Comparison of ENCODE assay signal across 1 cellular context in genomic region chr6:149316740-149317655, GRCh38.
TF ChIP-seq lines count a peak whose summit lies in the region.

No MANE protein-coding gene starts in this region.

TF ChIP-seq in HEK293, 187 proteins besides CTCF, POLR2A, EP300 and RAD21 (continued from another document and continues in another):
- TF ChIP-seq, protein P1, sequence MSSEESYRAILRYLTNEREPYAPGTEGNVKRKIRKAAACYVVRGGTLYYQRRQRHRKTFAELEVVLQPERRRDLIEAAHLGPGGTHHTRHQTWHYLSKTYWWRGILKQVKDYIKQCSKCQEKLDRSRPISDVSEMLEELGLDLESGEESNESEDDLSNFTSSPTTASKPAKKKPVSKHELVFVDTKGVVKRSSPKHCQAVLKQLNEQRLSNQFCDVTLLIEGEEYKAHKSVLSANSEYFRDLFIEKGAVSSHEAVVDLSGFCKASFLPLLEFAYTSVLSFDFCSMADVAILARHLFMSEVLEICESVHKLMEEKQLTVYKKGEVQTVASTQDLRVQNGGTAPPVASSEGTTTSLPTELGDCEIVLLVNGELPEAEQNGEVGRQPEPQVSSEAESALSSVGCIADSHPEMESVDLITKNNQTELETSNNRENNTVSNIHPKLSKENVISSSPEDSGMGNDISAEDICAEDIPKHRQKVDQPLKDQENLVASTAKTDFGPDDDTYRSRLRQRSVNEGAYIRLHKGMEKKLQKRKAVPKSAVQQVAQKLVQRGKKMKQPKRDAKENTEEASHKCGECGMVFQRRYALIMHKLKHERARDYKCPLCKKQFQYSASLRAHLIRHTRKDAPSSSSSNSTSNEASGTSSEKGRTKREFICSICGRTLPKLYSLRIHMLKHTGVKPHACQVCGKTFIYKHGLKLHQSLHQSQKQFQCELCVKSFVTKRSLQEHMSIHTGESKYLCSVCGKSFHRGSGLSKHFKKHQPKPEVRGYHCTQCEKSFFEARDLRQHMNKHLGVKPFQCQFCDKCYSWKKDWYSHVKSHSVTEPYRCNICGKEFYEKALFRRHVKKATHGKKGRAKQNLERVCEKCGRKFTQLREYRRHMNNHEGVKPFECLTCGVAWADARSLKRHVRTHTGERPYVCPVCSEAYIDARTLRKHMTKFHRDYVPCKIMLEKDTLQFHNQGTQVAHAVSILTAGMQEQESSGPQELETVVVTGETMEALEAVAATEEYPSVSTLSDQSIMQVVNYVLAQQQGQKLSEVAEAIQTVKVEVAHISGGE (tag by site-specific recombination; conservative IDR thresholded peaks at IDR 0.05; ENCODE audit: low read depth), result peak; percentile 57; the same call in 1 of the 2 replicates
- TF ChIP-seq ZNF544 (tag by site-specific recombination; IDR thresholded peaks at IDR 0.05) (no peak), ZNF211 (tag by site-specific recombination; IDR thresholded peaks at IDR 0.05; ENCODE audit: low read depth) (no peak), MYNN (tag by site-specific recombination; IDR thresholded peaks at IDR 0.05; ENCODE audit: borderline replicate concordance) (peak; percentile 46; the same call in 1 of the 2 replicates), ZNF26 (tag by site-specific recombination; IDR thresholded peaks at IDR 0.05) (no peak), GLIS1 (tag by site-specific recombination; IDR thresholded peaks at IDR 0.05) (peak; percentile 72), INSM2 (tag by site-specific recombination; IDR thresholded peaks at IDR 0.05) (no peak), GFI1B (tag by site-specific recombination; IDR thresholded peaks at IDR 0.05) (no peak), GLI4 (tag by site-specific recombination; IDR thresholded peaks at IDR 0.05) (0 out of 2 replicates have a peak, but pooled peaks have one; percentile 34), ZNF571 (tag by site-specific recombination; IDR thresholded peaks at IDR 0.05) (no peak), ZNF2 (tag by site-specific recombination; IDR thresholded peaks at IDR 0.05) (peak; percentile 83), GLI2 (tag by site-specific recombination; IDR thresholded peaks at IDR 0.05; ENCODE audit: borderline replicate concordance, low read depth) (no peak), ZNF664 (tag by site-specific recombination; IDR thresholded peaks at IDR 0.05) (no peak), HIC1 (tag by site-specific recombination; IDR thresholded peaks at IDR 0.05) (no peak), KLF8 (tag by site-specific recombination; IDR thresholded peaks at IDR 0.05) (peak; percentile 75; the same call in 1 of the 2 replicates), ZNF48 (tag by site-specific recombination; IDR thresholded peaks at IDR 0.05) (no peak), ZNF114 (tag by site-specific recombination; IDR thresholded peaks at IDR 0.05) (no peak), TCF7L2 (IDR thresholded peaks at IDR 0.05; ENCODE audit: borderline replicate concordance, low read depth, low read length) (no peak), ZNF792 (tag by site-specific recombination; IDR thresholded peaks at IDR 0.05) (no peak), ZBTB49 (tag by site-specific recombination; IDR thresholded peaks at IDR 0.05; ENCODE audit: low read depth) (no peak), ZBTB1 (tag by site-specific recombination; IDR thresholded peaks at IDR 0.05) (no peak), ZNF768 (tag by site-specific recombination; IDR thresholded peaks at IDR 0.05) (no peak), ZNF132 (tag by site-specific recombination; IDR thresholded peaks at IDR 0.05; ENCODE audit: borderline replicate concordance) (no peak), SCRT2 (tag by site-specific recombination; IDR thresholded peaks at IDR 0.05) (no peak), ZFP69B (tag by site-specific recombination; IDR thresholded peaks at IDR 0.05) (peak; percentile 49), ZNF704 (tag by site-specific recombination; IDR thresholded peaks at IDR 0.05) (no peak), ZBTB48 (tag by site-specific recombination; IDR thresholded peaks at IDR 0.05) (peak; percentile 81), ZNF398 (tag by site-specific recombination; IDR thresholded peaks at IDR 0.05) (peak; percentile 93), ZNF214 (tag by site-specific recombination; IDR thresholded peaks at IDR 0.05; ENCODE audit: borderline replicate concordance) (no peak), ZNF621 (tag by site-specific recombination; IDR thresholded peaks at IDR 0.05) (no peak), OSR2 (tag by site-specific recombination; IDR thresholded peaks at IDR 0.05) (no peak)
- TF ChIP-seq, protein P2, sequence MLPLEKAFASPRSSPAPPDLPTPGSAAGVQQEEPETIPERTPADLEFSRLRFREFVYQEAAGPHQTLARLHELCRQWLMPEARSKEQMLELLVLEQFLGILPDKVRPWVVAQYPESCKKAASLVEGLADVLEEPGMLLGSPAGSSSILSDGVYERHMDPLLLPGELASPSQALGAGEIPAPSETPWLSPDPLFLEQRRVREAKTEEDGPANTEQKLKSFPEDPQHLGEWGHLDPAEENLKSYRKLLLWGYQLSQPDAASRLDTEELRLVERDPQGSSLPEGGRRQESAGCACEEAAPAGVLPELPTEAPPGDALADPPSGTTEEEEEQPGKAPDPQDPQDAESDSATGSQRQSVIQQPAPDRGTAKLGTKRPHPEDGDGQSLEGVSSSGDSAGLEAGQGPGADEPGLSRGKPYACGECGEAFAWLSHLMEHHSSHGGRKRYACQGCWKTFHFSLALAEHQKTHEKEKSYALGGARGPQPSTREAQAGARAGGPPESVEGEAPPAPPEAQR (tag by site-specific recombination; IDR thresholded peaks at IDR 0.05), result no peak
- TF ChIP-seq, protein P3, sequence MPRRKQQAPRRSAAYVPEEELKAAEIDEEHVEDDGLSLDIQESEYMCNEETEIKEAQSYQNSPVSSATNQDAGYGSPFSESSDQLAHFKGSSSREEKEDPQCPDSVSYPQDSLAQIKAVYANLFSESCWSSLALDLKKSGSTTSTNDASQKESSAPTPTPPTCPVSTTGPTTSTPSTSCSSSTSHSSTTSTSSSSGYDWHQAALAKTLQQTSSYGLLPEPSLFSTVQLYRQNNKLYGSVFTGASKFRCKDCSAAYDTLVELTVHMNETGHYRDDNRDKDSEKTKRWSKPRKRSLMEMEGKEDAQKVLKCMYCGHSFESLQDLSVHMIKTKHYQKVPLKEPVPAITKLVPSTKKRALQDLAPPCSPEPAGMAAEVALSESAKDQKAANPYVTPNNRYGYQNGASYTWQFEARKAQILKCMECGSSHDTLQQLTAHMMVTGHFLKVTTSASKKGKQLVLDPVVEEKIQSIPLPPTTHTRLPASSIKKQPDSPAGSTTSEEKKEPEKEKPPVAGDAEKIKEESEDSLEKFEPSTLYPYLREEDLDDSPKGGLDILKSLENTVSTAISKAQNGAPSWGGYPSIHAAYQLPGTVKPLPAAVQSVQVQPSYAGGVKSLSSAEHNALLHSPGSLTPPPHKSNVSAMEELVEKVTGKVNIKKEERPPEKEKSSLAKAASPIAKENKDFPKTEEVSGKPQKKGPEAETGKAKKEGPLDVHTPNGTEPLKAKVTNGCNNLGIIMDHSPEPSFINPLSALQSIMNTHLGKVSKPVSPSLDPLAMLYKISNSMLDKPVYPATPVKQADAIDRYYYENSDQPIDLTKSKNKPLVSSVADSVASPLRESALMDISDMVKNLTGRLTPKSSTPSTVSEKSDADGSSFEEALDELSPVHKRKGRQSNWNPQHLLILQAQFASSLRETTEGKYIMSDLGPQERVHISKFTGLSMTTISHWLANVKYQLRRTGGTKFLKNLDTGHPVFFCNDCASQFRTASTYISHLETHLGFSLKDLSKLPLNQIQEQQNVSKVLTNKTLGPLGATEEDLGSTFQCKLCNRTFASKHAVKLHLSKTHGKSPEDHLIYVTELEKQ (tag by site-specific recombination; IDR thresholded peaks at IDR 0.05; ENCODE audit: borderline replicate concordance), result no peak
